Comparison of ENCODE assay signal across 15 cellular contexts in genomic region chr1:17609529-17609928, GRCh38.
DNase-seq lines count a peak whose midpoint lies in the region; FAIRE-seq and TF ChIP-seq lines count a peak whose summit lies in the region.
"Had no signal": no experiment of that assay in that cellular context is flagged by ENCODE, and none has a peak within 500 bp of the region (broad histone marks: within the 10 kb centered on the region; RNA-seq: fewer than 3 reads in every experiment).

No MANE protein-coding gene starts in this region.

- H3K27me3 ChIP-seq in ascending aorta, result no peaks in the 10 kb centered on the region
- no peaks in the 10 kb centered on the region for H3K27me3 ChIP-seq in H1 (replicated peaks in 1 of 4; ENCODE audit: control insufficient read depth in 3 of 4, extremely low read depth in 1 of 4, insufficient read depth in 3 of 4, low read length in 3 of 4)
- H3K27me3 ChIP-seq in osteoblast (ENCODE audit: insufficient read depth, low read length), result no peaks in the 10 kb centered on the region
- no peaks in the 10 kb centered on the region for H3K27me3 ChIP-seq in tibial nerve

- H2BK15ac ChIP-seq in H1 (ENCODE audit: low read length), result no peak overlapping the region

- no peak overlapping the region for H2AK5ac ChIP-seq in H1 (ENCODE audit: low read depth, low read length)

- H3K9ac ChIP-seq in H1 (replicated peaks in 1 of 4; ENCODE audit: extremely low read depth in 1 of 4, low read depth in 3 of 4, low read length in 3 of 4), result 0 out of 7 replicates have a peak overlapping the region, but pooled peaks of 1 of the 4 experiments have one; percentile 20

- H2AFZ ChIP-seq in H1 (ENCODE audit: low read length) (no peak overlapping the region), osteoblast (ENCODE audit: low read length) (no peak overlapping the region)

- WGBS in H1 (ENCODE audit: extremely low coverage in 1 of 2, insufficient coverage in 1 of 2, insufficient read length in 1 of 2, insufficient replicate concordance in 2 of 2, low coverage in 1 of 2, low lambda C conversion rate in 2 of 2, missing lambda C conversion rate in 1 of 2), 2 experiments, result 97% methylated on average over 5 of the region's 5 CpGs; no CpG with 5 or more reads in 1 of the 2 experiments
- 78 to 84% methylated on average over 5 of the region's 5 CpGs for WGBS in tibial nerve, 2 donors

- no peak for DNase-seq in ascending aorta (ENCODE audit: low spot score in 2 of 2)
- no peak for DNase-seq in H1 (ENCODE audit: low read depth in 1 of 2, low spot score in 2 of 2)
- DNase-seq in osteoblast (ENCODE audit: insufficient read length, low spot score, missing footprints), result peak; percentile 29
- DNase-seq in activated CD4-positive, alpha-beta memory T cell treated with anti-CD3 and anti-CD28 coated beads, Interleukin-2, amount 10 ng/mL, durations not matched to agents 7 days and 5 days, result no peak
- DNase-seq in activated CD4-positive, CD25-positive, alpha-beta regulatory T cell (lab: John Stamatoyannopoulos, UW), result no peak
- no peak for DNase-seq in tibial nerve (ENCODE audit: low spot score in 2 of 2)
- no peak for DNase-seq in GM19239 (ENCODE audit: insufficient read length, low spot score)
- DNase-seq: Caco-2; CD8-positive, alpha-beta memory T cell; GOT3; HCEC 1CT; HFFc6 had no signal

- no peak overlapping the region for H3K56ac ChIP-seq in H1 (replicated peaks; ENCODE audit: insufficient read length, low read depth, low read length)

- no peak overlapping the region for H4K91ac ChIP-seq in H1 (replicated peaks; ENCODE audit: insufficient read length, low read length)

- intact Hi-C loops in ascending aorta (cut with DNase I), result loop anchor here (5.0 kb wide), 1 partner anchor 172 kb away; the partner anchor contains the start of gene RCC2

- peaks cover 12 to 37% of the 10 kb centered on the region in 2 donors for H3K4me1 ChIP-seq in ascending aorta
- 0 out of 7 replicates have a peak, but pooled peaks cover 0 to 2% (median 0%) of the 10 kb centered on the region in 4 experiments for H3K4me1 ChIP-seq in H1 (replicated peaks in 1 of 4; ENCODE audit: control insufficient read depth in 3 of 4, insufficient read depth in 4 of 4, low read length in 3 of 4)
- H3K4me1 ChIP-seq in osteoblast (ENCODE audit: insufficient read depth, low read length), result peaks cover 9% of the 10 kb centered on the region
- H3K4me1 ChIP-seq in tibial nerve, result peaks cover 0 to 22% (median 8%) of the 10 kb centered on the region in 4 donors
- H3K4me1 ChIP-seq: A549, Caco-2 had no signal

- H3K36me3 ChIP-seq in ascending aorta, result peaks cover 67 to 87% of the 10 kb centered on the region in 2 donors
- H3K36me3 ChIP-seq in H1 (ENCODE audit: control insufficient read depth in 2 of 4, insufficient read depth in 4 of 4, low read length in 3 of 4), result peaks cover 0 to 7% (median 5%) of the 10 kb centered on the region in 4 experiments; a peak in 4 of 8 replicates
- H3K36me3 ChIP-seq in osteoblast (ENCODE audit: insufficient read depth, low read length), result peaks cover 4% of the 10 kb centered on the region
- peaks cover 0 to 59% (median 0%) of the 10 kb centered on the region in 3 donors for H3K36me3 ChIP-seq in tibial nerve

- FAIRE-seq in H1 (lab: Jason Lieb, UNC) (no peak), GM19239 (lab: Jason Lieb, UNC) (no peak)
- FAIRE-seq: A549, HepG2, HTR-8/SVneo had no signal

- TF ChIP-seq CTCF in ascending aorta (IDR thresholded peaks at IDR 0.05), result no peak
- TF ChIP-seq CTCF in H1 (IDR thresholded peaks at IDR 0.05; ENCODE audit: control extremely low read depth in 1 of 3, insufficient read depth in 1 of 3, low read depth in 1 of 3, low read length in 3 of 3), result no peak
- no peak for TF ChIP-seq CTCF in osteoblast (IDR thresholded peaks at IDR 0.05; ENCODE audit: extremely low read depth, low read depth, low read length)
- TF ChIP-seq CTCF in tibial nerve (IDR thresholded peaks at IDR 0.05), result no peak

- TF ChIP-seq EP300 in H1 (IDR thresholded peaks at IDR 0.05; ENCODE audit: borderline replicate concordance in 1 of 2, low read depth in 2 of 2, low read length in 2 of 2) (no peak), tibial nerve (IDR thresholded peaks at IDR 0.05) (no peak)

- H3K4me2 ChIP-seq in H1 (ENCODE audit: insufficient read depth in 1 of 2, low read depth in 2 of 2, low read length in 2 of 2) (no peak overlapping the region), osteoblast (ENCODE audit: insufficient read depth, low read length) (no peak overlapping the region)
- H3K4me2 ChIP-seq: A549 had no signal

- H2BK20ac ChIP-seq in H1 (ENCODE audit: low read length), result no peak overlapping the region

- no peak overlapping the region for H3K18ac ChIP-seq in H1 (ENCODE audit: extremely low read depth, low read length)

- H3K4me3 ChIP-seq in ascending aorta, result no peak overlapping the region
- no peak overlapping the region for H3K4me3 ChIP-seq in H1 (ENCODE audit: extremely low read depth in 1 of 4, insufficient read depth in 2 of 4, low read depth in 3 of 4, low read length in 4 of 4)
- no peak overlapping the region for H3K4me3 ChIP-seq in osteoblast (ENCODE audit: insufficient read depth, low read length)
- H3K4me3 ChIP-seq in tibial nerve, result no peak overlapping the region
- H3K4me3 ChIP-seq: A549 had no signal

- no peak overlapping the region for H2BK120ac ChIP-seq in H1 (replicated peaks; ENCODE audit: low read depth, low read length)

- H4K20me1 ChIP-seq in H1 (replicated peaks in 1 of 2; ENCODE audit: control insufficient read depth in 1 of 2, insufficient read depth in 2 of 2, low read length in 2 of 2), result peaks cover 2% of the 10 kb centered on the region in 2 experiments
- H4K20me1 ChIP-seq in osteoblast (ENCODE audit: insufficient read depth, low read length), result no peaks in the 10 kb centered on the region

- no peak overlapping the region; the same call in 1 of the 2 replicates for H4K8ac ChIP-seq in H1 (ENCODE audit: extremely low read depth, insufficient read depth, low read length)

- H2BK5ac ChIP-seq in H1 (ENCODE audit: low read depth, low read length), result no peak overlapping the region

- H2BK12ac ChIP-seq in H1 (ENCODE audit: low read depth, low read length), result no peak overlapping the region

- CTCF ChIA-PET in H1 (lab: Charles Lee; ENCODE audit: partially characterized antibody), result interaction anchor here (1.0 to 86.2 kb wide), 9 partner anchors 12 to 121 kb away, joined by 3 to 1640 read pairs (median 16); no protein-coding TSS in a partner anchor
- CTCF ChIA-PET in activated CD4-positive, alpha-beta memory T cell treated with anti-CD3 and anti-CD28 coated beads, Interleukin-2, amount 10 ng/mL, durations not matched to agents 7 days and 5 days (lab: Charles Lee), result interaction anchor here (3.6 kb wide), 1 partner anchor 108 kb away, joined by 33 read pairs; no protein-coding TSS in a partner anchor

- no peaks in the 10 kb centered on the region for H3K9me3 ChIP-seq in ascending aorta
- H3K9me3 ChIP-seq in H1 (ENCODE audit: insufficient read depth in 2 of 2, low read depth in 1 of 2, low read length in 1 of 2), result no peaks in the 10 kb centered on the region
- no peaks in the 10 kb centered on the region for H3K9me3 ChIP-seq in osteoblast (ENCODE audit: low read depth, low read length)
- H3K9me3 ChIP-seq in tibial nerve, result no peaks in the 10 kb centered on the region
- H3K9me3 ChIP-seq: A549, Caco-2 had no signal

- no peaks in the 10 kb centered on the region for H3K36me3 Mint-ChIP-seq in activated CD4-positive, alpha-beta memory T cell treated with anti-CD3 and anti-CD28 coated beads, Interleukin-2, amount 10 ng/mL, durations not matched to agents 7 days and 5 days (ENCODE audit: low read depth)
- H3K36me3 Mint-ChIP-seq: CD8-positive, alpha-beta memory T cell had no signal

- no peaks in the 10 kb centered on the region for H3K4me1 Mint-ChIP-seq in activated CD4-positive, alpha-beta memory T cell treated with anti-CD3 and anti-CD28 coated beads, Interleukin-2, amount 10 ng/mL, durations not matched to agents 7 days and 5 days
- H3K4me1 Mint-ChIP-seq: CD8-positive, alpha-beta memory T cell had no signal

- POLR2A ChIA-PET in H1 (lab: Charles Lee; ENCODE audit: partially characterized antibody), result interaction anchor here (0.7 to 1.2 kb wide), 3 partner anchors 12 to 34 kb away, joined by 3 read pairs; no protein-coding TSS in a partner anchor
- POLR2A ChIA-PET in activated CD4-positive, alpha-beta memory T cell treated with anti-CD3 and anti-CD28 coated beads, Interleukin-2, amount 10 ng/mL, durations not matched to agents 7 days and 5 days (lab: Charles Lee), result no interaction called here

- no peak overlapping the region for H3K14ac ChIP-seq in H1 (ENCODE audit: insufficient read length)

- TF ChIP-seq POLR2A in H1 (IDR thresholded peaks at IDR 0.05; ENCODE audit: control extremely low read depth in 1 of 2, low read depth in 2 of 2, low read length in 2 of 2) (no peak), tibial nerve (IDR thresholded peaks at IDR 0.05) (no peak)

- H3K27ac ChIP-seq in ascending aorta (peak overlapping the region; percentile 72 to 83), H1 (ENCODE audit: low read depth, low read length) (0 out of 2 replicates have a peak overlapping the region, but pooled peaks have one; percentile 11), osteoblast (ENCODE audit: low read depth, low read length) (no peak overlapping the region), tibial nerve (no peak overlapping the region)
- H3K27ac ChIP-seq: A549 had no signal

- no peaks in the 10 kb centered on the region for H3K9me3 Mint-ChIP-seq in activated CD4-positive, alpha-beta memory T cell treated with anti-CD3 and anti-CD28 coated beads, Interleukin-2, amount 10 ng/mL, durations not matched to agents 7 days and 5 days
- H3K9me3 Mint-ChIP-seq: CD8-positive, alpha-beta memory T cell; HFFc6 had no signal

- H3K4me3 Mint-ChIP-seq in activated CD4-positive, alpha-beta memory T cell treated with anti-CD3 and anti-CD28 coated beads, Interleukin-2, amount 10 ng/mL, durations not matched to agents 7 days and 5 days, result no peak overlapping the region
- H3K4me3 Mint-ChIP-seq: CD8-positive, alpha-beta memory T cell; HFFc6 had no signal

- peaks cover 1% of the 10 kb centered on the region for H3K27me3 Mint-ChIP-seq in activated CD4-positive, alpha-beta memory T cell treated with anti-CD3 and anti-CD28 coated beads, Interleukin-2, amount 10 ng/mL, durations not matched to agents 7 days and 5 days

- H3K79me2 ChIP-seq in H1 (ENCODE audit: control insufficient read depth in 1 of 2, insufficient read depth in 2 of 2, low read length in 2 of 2) (no peaks in the 10 kb centered on the region), osteoblast (ENCODE audit: insufficient read depth, low read length) (no peaks in the 10 kb centered on the region)

- H4K5ac ChIP-seq in H1 (ENCODE audit: insufficient read length, low read depth, low read length), result no peak overlapping the region

- H3K23me2 ChIP-seq in H1 (ENCODE audit: low read depth, low read length), result no peaks in the 10 kb centered on the region

- no peak overlapping the region for H3K4ac ChIP-seq in H1 (replicated peaks; ENCODE audit: insufficient read length, low read depth, low read length)

- H3K23ac ChIP-seq in H1 (ENCODE audit: insufficient read length), result no peak overlapping the region

- H3K27ac Mint-ChIP-seq in activated CD4-positive, alpha-beta memory T cell treated with anti-CD3 and anti-CD28 coated beads, Interleukin-2, amount 10 ng/mL, durations not matched to agents 7 days and 5 days, result no peak overlapping the region
- H3K27ac Mint-ChIP-seq: CD8-positive, alpha-beta memory T cell; HFFc6 had no signal

- TF ChIP-seq RAD21 in H1 (IDR thresholded peaks at IDR 0.05 in 1 of 2, conservative IDR thresholded peaks at IDR 0.05 in 1 of 2; ENCODE audit: low read depth in 2 of 2, low read length in 2 of 2), result no peak

- no peaks in the 10 kb centered on the region for H3K79me1 ChIP-seq in H1 (ENCODE audit: low read depth, low read length)

Comparison
In these comparisons a context has a peak if more than half of its experiments do, and no peak if none do; other contexts are left out.
1. H3K27ac ChIP-seq: peak in ascending aorta (2 of 2) and H1 (single experiment); none in osteoblast (single experiment) and tibial nerve (0 of 4).